In the genomic region with DNA sequence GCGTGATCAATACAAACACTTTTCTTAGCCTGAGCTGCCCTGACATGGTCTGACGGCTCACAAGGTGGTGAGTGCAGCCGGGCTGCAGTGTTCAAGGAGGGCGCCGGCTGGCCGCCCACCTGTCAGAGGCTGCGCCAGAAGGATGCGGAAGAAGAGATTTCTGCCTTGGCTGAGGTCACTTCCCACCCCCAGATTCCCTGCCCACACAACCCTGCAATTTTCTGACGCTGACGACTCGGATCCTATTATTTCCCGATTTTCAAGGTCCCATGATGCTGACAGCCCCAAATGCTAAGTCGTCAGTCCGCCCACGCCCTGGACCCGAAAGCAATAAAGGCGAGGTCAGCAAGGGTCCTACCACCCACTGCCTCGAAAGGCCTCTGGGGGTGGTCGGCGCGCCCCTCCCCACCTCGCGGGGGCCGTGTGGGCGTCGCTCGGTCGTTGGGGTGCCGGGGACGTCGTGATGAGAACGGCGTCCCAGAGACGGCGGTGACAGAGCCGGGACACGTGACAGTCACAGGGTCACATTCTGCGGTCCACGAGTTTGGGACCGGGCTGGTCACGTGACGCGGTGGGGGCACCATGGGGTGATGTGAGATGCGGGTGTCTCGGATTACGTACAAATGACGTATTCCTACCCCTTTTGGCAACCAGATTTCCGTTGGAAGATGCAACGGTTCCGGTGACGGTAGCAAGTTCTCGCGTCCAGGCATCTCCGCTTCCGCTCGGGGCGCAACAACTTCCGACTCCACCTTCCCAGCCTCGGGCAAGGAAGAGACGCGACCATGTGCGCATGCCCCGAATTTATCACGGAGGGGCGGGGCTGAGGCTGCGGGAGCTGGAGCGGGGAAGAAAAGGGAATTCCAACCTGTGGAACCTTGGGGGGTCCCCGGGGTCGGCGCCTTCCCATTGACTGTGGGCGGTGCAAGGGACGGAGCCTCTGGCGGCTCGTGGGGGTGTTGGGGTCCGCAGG, we compare ENCODE assay signal across 1 cellular context.
A peak's percentile ranks its signal among the peaks of the same experiment; 100 is the strongest.
TF ChIP-seq lines count a peak whose summit lies in the region.

A gene with protein sequence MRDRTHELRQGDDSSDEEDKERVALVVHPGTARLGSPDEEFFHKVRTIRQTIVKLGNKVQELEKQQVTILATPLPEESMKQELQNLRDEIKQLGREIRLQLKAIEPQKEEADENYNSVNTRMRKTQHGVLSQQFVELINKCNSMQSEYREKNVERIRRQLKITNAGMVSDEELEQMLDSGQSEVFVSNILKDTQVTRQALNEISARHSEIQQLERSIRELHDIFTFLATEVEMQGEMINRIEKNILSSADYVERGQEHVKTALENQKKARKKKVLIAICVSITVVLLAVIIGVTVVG (plus strand): TSS at position 823 of the 973 bp plus-strand sequence. CDS start 248 bp downstream, outside the sequence.

TF ChIP-seq in WTC11, 78 proteins besides CTCF, POLR2A, EP300 and RAD21 (continued from another document):
- TF ChIP-seq, protein P1, sequence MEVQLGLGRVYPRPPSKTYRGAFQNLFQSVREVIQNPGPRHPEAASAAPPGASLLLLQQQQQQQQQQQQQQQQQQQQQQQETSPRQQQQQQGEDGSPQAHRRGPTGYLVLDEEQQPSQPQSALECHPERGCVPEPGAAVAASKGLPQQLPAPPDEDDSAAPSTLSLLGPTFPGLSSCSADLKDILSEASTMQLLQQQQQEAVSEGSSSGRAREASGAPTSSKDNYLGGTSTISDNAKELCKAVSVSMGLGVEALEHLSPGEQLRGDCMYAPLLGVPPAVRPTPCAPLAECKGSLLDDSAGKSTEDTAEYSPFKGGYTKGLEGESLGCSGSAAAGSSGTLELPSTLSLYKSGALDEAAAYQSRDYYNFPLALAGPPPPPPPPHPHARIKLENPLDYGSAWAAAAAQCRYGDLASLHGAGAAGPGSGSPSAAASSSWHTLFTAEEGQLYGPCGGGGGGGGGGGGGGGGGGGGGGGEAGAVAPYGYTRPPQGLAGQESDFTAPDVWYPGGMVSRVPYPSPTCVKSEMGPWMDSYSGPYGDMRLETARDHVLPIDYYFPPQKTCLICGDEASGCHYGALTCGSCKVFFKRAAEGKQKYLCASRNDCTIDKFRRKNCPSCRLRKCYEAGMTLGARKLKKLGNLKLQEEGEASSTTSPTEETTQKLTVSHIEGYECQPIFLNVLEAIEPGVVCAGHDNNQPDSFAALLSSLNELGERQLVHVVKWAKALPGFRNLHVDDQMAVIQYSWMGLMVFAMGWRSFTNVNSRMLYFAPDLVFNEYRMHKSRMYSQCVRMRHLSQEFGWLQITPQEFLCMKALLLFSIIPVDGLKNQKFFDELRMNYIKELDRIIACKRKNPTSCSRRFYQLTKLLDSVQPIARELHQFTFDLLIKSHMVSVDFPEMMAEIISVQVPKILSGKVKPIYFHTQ (CRISPR knock-in tag; IDR thresholded peaks at IDR 0.05): no peak
- TF ChIP-seq ZNF232 (CRISPR knock-in tag; IDR thresholded peaks at IDR 0.05) (peak; percentile 97), FOXP1 (CRISPR knock-in tag; IDR thresholded peaks at IDR 0.05; ENCODE audit: borderline replicate concordance) (peak; percentile 93; the same call in 1 of the 2 replicates), FOXK1 (CRISPR knock-in tag; IDR thresholded peaks at IDR 0.05) (peak; percentile 92; the same call in 1 of the 2 replicates), ZBTB21 (CRISPR knock-in tag; IDR thresholded peaks at IDR 0.05; ENCODE audit: borderline replicate concordance) (peak; percentile 100), ETV6 (CRISPR knock-in tag; IDR thresholded peaks at IDR 0.05) (peak; percentile 89; the same call in 1 of the 2 replicates), ESRRA (CRISPR knock-in tag; IDR thresholded peaks at IDR 0.05; ENCODE audit: borderline replicate concordance) (0 out of 2 replicates have a peak, but pooled peaks have one; percentile 71), JUN (CRISPR knock-in tag; IDR thresholded peaks at IDR 0.05) (peak; percentile 92), SMAD3 (CRISPR knock-in tag; IDR thresholded peaks at IDR 0.05; ENCODE audit: borderline replicate concordance) (peak; percentile 96), RELA (CRISPR knock-in tag; IDR thresholded peaks at IDR 0.05; ENCODE audit: borderline replicate concordance) (peak; percentile 71; the same call in 1 of the 2 replicates), MXD4 (CRISPR knock-in tag; IDR thresholded peaks at IDR 0.05; ENCODE audit: borderline replicate concordance) (no peak), NFE2L1 (CRISPR knock-in tag; IDR thresholded peaks at IDR 0.05) (peak; percentile 91; the same call in 1 of the 2 replicates), GABPB1 (CRISPR knock-in tag; IDR thresholded peaks at IDR 0.05) (peak; percentile 91)
- TF ChIP-seq, protein P2, sequence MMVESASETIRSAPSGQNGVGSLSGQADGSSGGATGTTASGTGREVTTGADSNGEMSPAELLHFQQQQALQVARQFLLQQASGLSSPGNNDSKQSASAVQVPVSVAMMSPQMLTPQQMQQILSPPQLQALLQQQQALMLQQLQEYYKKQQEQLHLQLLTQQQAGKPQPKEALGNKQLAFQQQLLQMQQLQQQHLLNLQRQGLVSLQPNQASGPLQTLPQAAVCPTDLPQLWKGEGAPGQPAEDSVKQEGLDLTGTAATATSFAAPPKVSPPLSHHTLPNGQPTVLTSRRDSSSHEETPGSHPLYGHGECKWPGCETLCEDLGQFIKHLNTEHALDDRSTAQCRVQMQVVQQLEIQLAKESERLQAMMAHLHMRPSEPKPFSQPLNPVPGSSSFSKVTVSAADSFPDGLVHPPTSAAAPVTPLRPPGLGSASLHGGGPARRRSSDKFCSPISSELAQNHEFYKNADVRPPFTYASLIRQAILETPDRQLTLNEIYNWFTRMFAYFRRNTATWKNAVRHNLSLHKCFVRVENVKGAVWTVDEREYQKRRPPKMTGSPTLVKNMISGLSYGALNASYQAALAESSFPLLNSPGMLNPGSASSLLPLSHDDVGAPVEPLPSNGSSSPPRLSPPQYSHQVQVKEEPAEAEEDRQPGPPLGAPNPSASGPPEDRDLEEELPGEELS (CRISPR knock-in tag; IDR thresholded peaks at IDR 0.05): peak; percentile 96
- TF ChIP-seq, protein P3, sequence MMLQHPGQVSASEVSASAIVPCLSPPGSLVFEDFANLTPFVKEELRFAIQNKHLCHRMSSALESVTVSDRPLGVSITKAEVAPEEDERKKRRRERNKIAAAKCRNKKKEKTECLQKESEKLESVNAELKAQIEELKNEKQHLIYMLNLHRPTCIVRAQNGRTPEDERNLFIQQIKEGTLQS (CRISPR knock-in tag; conservative IDR thresholded peaks at IDR 0.05): no peak
- TF ChIP-seq, protein P4, sequence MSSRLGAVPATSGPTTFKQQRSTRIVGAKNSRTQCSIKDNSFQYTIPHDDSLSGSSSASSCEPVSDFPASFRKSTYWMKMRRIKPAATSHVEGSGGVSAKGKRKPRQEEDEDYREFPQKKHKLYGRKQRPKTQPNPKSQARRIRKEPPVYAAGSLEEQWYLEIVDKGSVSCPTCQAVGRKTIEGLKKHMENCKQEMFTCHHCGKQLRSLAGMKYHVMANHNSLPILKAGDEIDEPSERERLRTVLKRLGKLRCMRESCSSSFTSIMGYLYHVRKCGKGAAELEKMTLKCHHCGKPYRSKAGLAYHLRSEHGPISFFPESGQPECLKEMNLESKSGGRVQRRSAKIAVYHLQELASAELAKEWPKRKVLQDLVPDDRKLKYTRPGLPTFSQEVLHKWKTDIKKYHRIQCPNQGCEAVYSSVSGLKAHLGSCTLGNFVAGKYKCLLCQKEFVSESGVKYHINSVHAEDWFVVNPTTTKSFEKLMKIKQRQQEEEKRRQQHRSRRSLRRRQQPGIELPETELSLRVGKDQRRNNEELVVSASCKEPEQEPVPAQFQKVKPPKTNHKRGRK (CRISPR knock-in tag; IDR thresholded peaks at IDR 0.05; ENCODE audit: borderline replicate concordance): no peak
- TF ChIP-seq, protein P5, sequence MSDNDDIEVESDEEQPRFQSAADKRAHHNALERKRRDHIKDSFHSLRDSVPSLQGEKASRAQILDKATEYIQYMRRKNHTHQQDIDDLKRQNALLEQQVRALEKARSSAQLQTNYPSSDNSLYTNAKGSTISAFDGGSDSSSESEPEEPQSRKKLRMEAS (CRISPR knock-in tag; IDR thresholded peaks at IDR 0.05): peak; percentile 98
- TF ChIP-seq, protein P6, sequence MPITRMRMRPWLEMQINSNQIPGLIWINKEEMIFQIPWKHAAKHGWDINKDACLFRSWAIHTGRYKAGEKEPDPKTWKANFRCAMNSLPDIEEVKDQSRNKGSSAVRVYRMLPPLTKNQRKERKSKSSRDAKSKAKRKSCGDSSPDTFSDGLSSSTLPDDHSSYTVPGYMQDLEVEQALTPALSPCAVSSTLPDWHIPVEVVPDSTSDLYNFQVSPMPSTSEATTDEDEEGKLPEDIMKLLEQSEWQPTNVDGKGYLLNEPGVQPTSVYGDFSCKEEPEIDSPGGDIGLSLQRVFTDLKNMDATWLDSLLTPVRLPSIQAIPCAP (CRISPR knock-in tag; IDR thresholded peaks at IDR 0.05): peak; percentile 86; the same call in 1 of the 2 replicates
- TF ChIP-seq, protein P7, sequence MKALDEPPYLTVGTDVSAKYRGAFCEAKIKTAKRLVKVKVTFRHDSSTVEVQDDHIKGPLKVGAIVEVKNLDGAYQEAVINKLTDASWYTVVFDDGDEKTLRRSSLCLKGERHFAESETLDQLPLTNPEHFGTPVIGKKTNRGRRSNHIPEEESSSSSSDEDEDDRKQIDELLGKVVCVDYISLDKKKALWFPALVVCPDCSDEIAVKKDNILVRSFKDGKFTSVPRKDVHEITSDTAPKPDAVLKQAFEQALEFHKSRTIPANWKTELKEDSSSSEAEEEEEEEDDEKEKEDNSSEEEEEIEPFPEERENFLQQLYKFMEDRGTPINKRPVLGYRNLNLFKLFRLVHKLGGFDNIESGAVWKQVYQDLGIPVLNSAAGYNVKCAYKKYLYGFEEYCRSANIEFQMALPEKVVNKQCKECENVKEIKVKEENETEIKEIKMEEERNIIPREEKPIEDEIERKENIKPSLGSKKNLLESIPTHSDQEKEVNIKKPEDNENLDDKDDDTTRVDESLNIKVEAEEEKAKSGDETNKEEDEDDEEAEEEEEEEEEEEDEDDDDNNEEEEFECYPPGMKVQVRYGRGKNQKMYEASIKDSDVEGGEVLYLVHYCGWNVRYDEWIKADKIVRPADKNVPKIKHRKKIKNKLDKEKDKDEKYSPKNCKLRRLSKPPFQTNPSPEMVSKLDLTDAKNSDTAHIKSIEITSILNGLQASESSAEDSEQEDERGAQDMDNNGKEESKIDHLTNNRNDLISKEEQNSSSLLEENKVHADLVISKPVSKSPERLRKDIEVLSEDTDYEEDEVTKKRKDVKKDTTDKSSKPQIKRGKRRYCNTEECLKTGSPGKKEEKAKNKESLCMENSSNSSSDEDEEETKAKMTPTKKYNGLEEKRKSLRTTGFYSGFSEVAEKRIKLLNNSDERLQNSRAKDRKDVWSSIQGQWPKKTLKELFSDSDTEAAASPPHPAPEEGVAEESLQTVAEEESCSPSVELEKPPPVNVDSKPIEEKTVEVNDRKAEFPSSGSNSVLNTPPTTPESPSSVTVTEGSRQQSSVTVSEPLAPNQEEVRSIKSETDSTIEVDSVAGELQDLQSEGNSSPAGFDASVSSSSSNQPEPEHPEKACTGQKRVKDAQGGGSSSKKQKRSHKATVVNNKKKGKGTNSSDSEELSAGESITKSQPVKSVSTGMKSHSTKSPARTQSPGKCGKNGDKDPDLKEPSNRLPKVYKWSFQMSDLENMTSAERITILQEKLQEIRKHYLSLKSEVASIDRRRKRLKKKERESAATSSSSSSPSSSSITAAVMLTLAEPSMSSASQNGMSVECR (CRISPR knock-in tag; IDR thresholded peaks at IDR 0.05; ENCODE audit: borderline replicate concordance): peak; percentile 89
- TF ChIP-seq, protein P8, sequence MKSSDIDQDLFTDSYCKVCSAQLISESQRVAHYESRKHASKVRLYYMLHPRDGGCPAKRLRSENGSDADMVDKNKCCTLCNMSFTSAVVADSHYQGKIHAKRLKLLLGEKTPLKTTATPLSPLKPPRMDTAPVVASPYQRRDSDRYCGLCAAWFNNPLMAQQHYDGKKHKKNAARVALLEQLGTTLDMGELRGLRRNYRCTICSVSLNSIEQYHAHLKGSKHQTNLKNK (CRISPR knock-in tag; IDR thresholded peaks at IDR 0.05): no peak
- TF ChIP-seq, protein P9, sequence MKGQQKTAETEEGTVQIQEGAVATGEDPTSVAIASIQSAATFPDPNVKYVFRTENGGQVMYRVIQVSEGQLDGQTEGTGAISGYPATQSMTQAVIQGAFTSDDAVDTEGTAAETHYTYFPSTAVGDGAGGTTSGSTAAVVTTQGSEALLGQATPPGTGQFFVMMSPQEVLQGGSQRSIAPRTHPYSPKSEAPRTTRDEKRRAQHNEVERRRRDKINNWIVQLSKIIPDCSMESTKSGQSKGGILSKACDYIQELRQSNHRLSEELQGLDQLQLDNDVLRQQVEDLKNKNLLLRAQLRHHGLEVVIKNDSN (CRISPR knock-in tag; IDR thresholded peaks at IDR 0.05): peak; percentile 99
